ENCODE assay signal across 1 cellular context in the genomic region with DNA sequence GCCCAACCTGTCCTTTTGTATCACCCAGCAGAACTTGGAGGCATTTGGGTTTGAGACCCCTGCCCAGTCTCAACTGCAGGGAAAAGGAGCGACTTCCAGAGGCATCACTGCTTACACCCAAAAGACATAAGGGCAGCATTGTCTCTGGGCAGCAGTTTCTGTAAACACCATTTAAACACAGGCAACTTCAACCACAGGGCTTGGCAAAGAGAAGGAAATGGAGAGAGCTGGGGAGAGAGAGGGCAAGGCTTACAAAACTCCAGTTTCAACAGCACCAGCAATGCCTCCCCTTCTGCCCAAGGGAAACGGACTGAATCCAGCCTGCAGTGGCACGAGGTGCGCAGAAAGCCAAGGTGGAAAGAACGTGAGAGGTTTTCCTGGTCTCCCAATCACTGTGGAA.
A peak's percentile ranks its signal among the peaks of the same experiment; 100 is the strongest.
TF ChIP-seq lines count a peak whose summit lies in the region.

No MANE protein-coding gene starts in this region.

TF ChIP-seq in HEK293, 187 proteins besides CTCF, POLR2A, EP300 and RAD21 (continued from another document):
- TF ChIP-seq, protein P1, sequence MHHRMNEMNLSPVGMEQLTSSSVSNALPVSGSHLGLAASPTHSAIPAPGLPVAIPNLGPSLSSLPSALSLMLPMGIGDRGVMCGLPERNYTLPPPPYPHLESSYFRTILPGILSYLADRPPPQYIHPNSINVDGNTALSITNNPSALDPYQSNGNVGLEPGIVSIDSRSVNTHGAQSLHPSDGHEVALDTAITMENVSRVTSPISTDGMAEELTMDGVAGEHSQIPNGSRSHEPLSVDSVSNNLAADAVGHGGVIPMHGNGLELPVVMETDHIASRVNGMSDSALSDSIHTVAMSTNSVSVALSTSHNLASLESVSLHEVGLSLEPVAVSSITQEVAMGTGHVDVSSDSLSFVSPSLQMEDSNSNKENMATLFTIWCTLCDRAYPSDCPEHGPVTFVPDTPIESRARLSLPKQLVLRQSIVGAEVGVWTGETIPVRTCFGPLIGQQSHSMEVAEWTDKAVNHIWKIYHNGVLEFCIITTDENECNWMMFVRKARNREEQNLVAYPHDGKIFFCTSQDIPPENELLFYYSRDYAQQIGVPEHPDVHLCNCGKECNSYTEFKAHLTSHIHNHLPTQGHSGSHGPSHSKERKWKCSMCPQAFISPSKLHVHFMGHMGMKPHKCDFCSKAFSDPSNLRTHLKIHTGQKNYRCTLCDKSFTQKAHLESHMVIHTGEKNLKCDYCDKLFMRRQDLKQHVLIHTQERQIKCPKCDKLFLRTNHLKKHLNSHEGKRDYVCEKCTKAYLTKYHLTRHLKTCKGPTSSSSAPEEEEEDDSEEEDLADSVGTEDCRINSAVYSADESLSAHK (tag by site-specific recombination; IDR thresholded peaks at IDR 0.05) = peak; percentile 82
- TF ChIP-seq ZNF843 (tag by site-specific recombination; IDR thresholded peaks at IDR 0.05) (no peak), ZNF292 (tag by site-specific recombination; IDR thresholded peaks at IDR 0.05; ENCODE audit: borderline replicate concordance, low read depth) (no peak)
- TF ChIP-seq, protein P2, sequence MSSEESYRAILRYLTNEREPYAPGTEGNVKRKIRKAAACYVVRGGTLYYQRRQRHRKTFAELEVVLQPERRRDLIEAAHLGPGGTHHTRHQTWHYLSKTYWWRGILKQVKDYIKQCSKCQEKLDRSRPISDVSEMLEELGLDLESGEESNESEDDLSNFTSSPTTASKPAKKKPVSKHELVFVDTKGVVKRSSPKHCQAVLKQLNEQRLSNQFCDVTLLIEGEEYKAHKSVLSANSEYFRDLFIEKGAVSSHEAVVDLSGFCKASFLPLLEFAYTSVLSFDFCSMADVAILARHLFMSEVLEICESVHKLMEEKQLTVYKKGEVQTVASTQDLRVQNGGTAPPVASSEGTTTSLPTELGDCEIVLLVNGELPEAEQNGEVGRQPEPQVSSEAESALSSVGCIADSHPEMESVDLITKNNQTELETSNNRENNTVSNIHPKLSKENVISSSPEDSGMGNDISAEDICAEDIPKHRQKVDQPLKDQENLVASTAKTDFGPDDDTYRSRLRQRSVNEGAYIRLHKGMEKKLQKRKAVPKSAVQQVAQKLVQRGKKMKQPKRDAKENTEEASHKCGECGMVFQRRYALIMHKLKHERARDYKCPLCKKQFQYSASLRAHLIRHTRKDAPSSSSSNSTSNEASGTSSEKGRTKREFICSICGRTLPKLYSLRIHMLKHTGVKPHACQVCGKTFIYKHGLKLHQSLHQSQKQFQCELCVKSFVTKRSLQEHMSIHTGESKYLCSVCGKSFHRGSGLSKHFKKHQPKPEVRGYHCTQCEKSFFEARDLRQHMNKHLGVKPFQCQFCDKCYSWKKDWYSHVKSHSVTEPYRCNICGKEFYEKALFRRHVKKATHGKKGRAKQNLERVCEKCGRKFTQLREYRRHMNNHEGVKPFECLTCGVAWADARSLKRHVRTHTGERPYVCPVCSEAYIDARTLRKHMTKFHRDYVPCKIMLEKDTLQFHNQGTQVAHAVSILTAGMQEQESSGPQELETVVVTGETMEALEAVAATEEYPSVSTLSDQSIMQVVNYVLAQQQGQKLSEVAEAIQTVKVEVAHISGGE (tag by site-specific recombination; conservative IDR thresholded peaks at IDR 0.05; ENCODE audit: low read depth) = no peak
TF ChIP-seq in HEK293: peak in this region for 1.
